Comparison of ENCODE assay signal across 8 cellular contexts in the genomic region with DNA sequence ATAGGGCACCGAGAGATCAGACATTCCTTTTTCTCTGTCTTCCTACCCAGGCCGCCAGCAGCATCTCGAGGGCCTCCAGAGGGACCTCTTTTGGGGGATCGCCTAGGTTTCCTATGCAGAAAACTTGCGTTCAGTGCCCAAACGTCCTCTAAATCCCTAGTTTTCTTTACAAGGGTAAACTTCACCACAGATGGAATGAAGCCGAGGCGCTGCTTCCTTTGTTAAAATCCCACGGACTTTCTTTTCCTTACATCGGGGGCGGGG. TPM values are rescaled to one million over a fixed set of nuclear protein-coding genes. Genes with fewer than 3 reads are reported as not detected.
A peak's percentile ranks its signal among the peaks of the same experiment; 100 is the strongest.
DNase-seq lines count a peak whose midpoint lies in the region; ATAC-seq, FAIRE-seq and TF ChIP-seq lines count a peak whose summit lies in the region.

No MANE protein-coding gene starts in this region.

- peaks cover 6% of the 10 kb centered on the region; the same call in 1 of the 2 replicates for H4K20me1 ChIP-seq in GM12878 (ENCODE audit: control insufficient read depth, insufficient read depth)

- in situ Hi-C loops in GM12878 (cut with MboI): no loop called here

- no peak for TF ChIP-seq CTCF in cardiac muscle cell (IDR thresholded peaks at IDR 0.05; ENCODE audit: low read depth, low read length)
- no peak for TF ChIP-seq CTCF in GM12878 (IDR thresholded peaks at IDR 0.05 in 2 of 3, conservative IDR thresholded peaks at IDR 0.05 in 1 of 3; ENCODE audit: control insufficient read depth in 2 of 3, extremely low read depth in 1 of 3, insufficient read depth in 1 of 3, low read depth in 3 of 3, low read length in 3 of 3)
- TF ChIP-seq CTCF in omental fat pad (IDR thresholded peaks at IDR 0.05): no peak

- H2AFZ ChIP-seq in GM12878 (ENCODE audit: control insufficient read depth, low read depth, low read length): no peak overlapping the region

- H3K4me3 ChIP-seq in cardiac muscle cell (peak overlapping the region; percentile 99), GM12878 (peak overlapping the region; percentile 98), urinary bladder (ENCODE audit: low read depth, low read length) (peak overlapping the region; percentile 92)

- no peak for TF ChIP-seq RAD21 in GM12878 (IDR thresholded peaks at IDR 0.05; ENCODE audit: insufficient read depth, low read depth, low read length)

- H3K27ac ChIP-seq in cardiac muscle cell: peak overlapping the region; percentile 99
- H3K27ac ChIP-seq in GM12878 (ENCODE audit: control insufficient read depth, insufficient read depth): peak overlapping the region; percentile 91
- peak overlapping the region; percentile 99 for H3K27ac ChIP-seq in urinary bladder (ENCODE audit: low read depth)

- POLR2A ChIA-PET in GM12878 (lab: Charles Lee): interaction anchor here (0.7 to 1.9 kb wide), 4 partner anchors 9 to 46 kb away, joined by 3 to 5 read pairs (median 4); no protein-coding TSS in a partner anchor

- no peak for ATAC-seq in Right ventricle myocardium inferior
- ATAC-seq in GM12878: no peak
- ATAC-seq in omental fat pad (ENCODE audit: low FRiP score): no peak

- H3K27me3 ChIP-seq in cardiac muscle cell (no peaks in the 10 kb centered on the region), GM12878 (replicated peaks in 1 of 2; ENCODE audit: control insufficient read depth in 2 of 2, insufficient read depth in 2 of 2, low read length in 1 of 2) (no peaks in the 10 kb centered on the region)

- H3K9me3 ChIP-seq in cardiac muscle cell (ENCODE audit: low read depth) (no peaks in the 10 kb centered on the region), GM12878 (replicated peaks; ENCODE audit: control insufficient read depth, insufficient read depth, low read length) (no peaks in the 10 kb centered on the region; the same call in 1 of the 3 replicates)

- no peak for TF ChIP-seq EP300 in GM12878 (IDR thresholded peaks at IDR 0.05; ENCODE audit: borderline replicate concordance in 1 of 2, control insufficient read depth in 1 of 2, low read depth in 2 of 2, low read length in 2 of 2)

- peak overlapping the region; percentile 93 for H3K9ac ChIP-seq in GM12878 (ENCODE audit: control insufficient read depth, insufficient read depth, low read length)

- H3K4me2 ChIP-seq in GM12878 (ENCODE audit: control insufficient read depth, insufficient read depth): peak overlapping the region; percentile 66; the same call in 1 of the 2 replicates

- H3K4me1 ChIP-seq in cardiac muscle cell (ENCODE audit: low read depth) (no peaks in the 10 kb centered on the region), GM12878 (ENCODE audit: control insufficient read depth, insufficient read depth, low read length) (peaks cover 7% of the 10 kb centered on the region), urinary bladder (ENCODE audit: insufficient read depth) (no peaks in the 10 kb centered on the region)

- H3K79me2 ChIP-seq in GM12878 (ENCODE audit: control insufficient read depth, insufficient read depth, low read length): peaks cover 54% of the 10 kb centered on the region

- H3K36me3 ChIP-seq in cardiac muscle cell: no peaks in the 10 kb centered on the region
- no peaks in the 10 kb centered on the region for H3K36me3 ChIP-seq in GM12878 (ENCODE audit: control insufficient read depth in 2 of 2, insufficient read depth in 2 of 2, low read length in 1 of 2)
- H3K36me3 ChIP-seq in urinary bladder (ENCODE audit: insufficient read depth): peaks cover 2% of the 10 kb centered on the region

- SMC1A ChIA-PET in GM12878 (lab: Charles Lee; ENCODE audit: uncharacterized antibody, unreplicated experiment): interaction anchor here (1.5 to 4.0 kb wide), 3 partner anchors 10 to 115 kb away, joined by 4 to 15 read pairs (median 6); no protein-coding TSS in a partner anchor

- CTCF ChIA-PET in GM12878 (lab: Yijun Ruan, JAX): interaction anchor here (1.1 kb wide), 1 partner anchor 42 kb away, joined by 3 read pairs; no protein-coding TSS in a partner anchor

- TF ChIP-seq POLR2A in GM12878 (IDR thresholded peaks at IDR 0.05; ENCODE audit: low read depth, low read length): no peak

- RAD21 ChIA-PET in GM12878 (lab: Charles Lee; ENCODE audit: unreplicated experiment): interaction anchor here (0.8 to 3.9 kb wide), 4 partner anchors 9 to 150 kb away, joined by 3 to 38 read pairs (median 4); no protein-coding TSS in a partner anchor

- intact Hi-C loops in Right ventricle myocardium inferior (cut with DNase I): loop anchor here (5.0 kb wide), 1 partner anchor 56 kb away; no protein-coding TSS in a partner anchor
- intact Hi-C loops in GM12878 (cut with micrococcal nuclease; ENCODE audit: unreplicated experiment): loop anchor here (1.0 to 5.0 kb wide), 3 partner anchors 46 to 176 kb away; partner anchors contain the start of gene NUB1

- no peak for FAIRE-seq in GM12878 (lab: Jason Lieb, UNC)

- DNase-seq in cardiac muscle cell (ENCODE audit: low read depth in 1 of 2, low spot score in 1 of 2): peak; percentile 21 to 30
- no peak for DNase-seq in Right ventricle myocardium inferior (ENCODE audit: missing footprints)
- no peak for DNase-seq in GM12878 (ENCODE audit: low read depth, low spot score)
- peak; percentile 33 for DNase-seq in medulla oblongata (ENCODE audit: extremely low spot score)
- DNase-seq in omental fat pad (ENCODE audit: low spot score): no peak
- DNase-seq in NCI-H187 treated with DMSO at 0.1 percent for 48 hours (lab: John Stamatoyannopoulos, UW): no peak
- DNase-seq in activated CD4-positive, CD25-positive, alpha-beta regulatory T cell treated with anti-CD3 and anti-CD28 coated beads, Interleukin-2, amount 50 U/mL, for 72 hours: no peak

- BruUV-seq in GM12878 (replicated peaks; lab: Mats Ljungman, UMichigan): no TSS peak

- 1% methylated on average over 9 of the region's 11 CpGs for WGBS in GM12878 (ENCODE audit: insufficient coverage, insufficient replicate concordance, low lambda C conversion rate, missing lambda C conversion rate)
- under 1% methylated on average over 11 of the region's 11 CpGs for WGBS in urinary bladder

TF ChIP-seq in GM12878, 131 proteins besides CTCF, POLR2A, EP300 and RAD21:
- TF ChIP-seq YBX1 (IDR thresholded peaks at IDR 0.05): no peak
- TF ChIP-seq CBX3 (IDR thresholded peaks at IDR 0.05; ENCODE audit: borderline replicate concordance, low read depth): no peak
- TF ChIP-seq MXI1 (IDR thresholded peaks at IDR 0.05; ENCODE audit: low read depth, low read length): no peak
- no peak for TF ChIP-seq MYB (IDR thresholded peaks at IDR 0.05; ENCODE audit: borderline replicate concordance, low read depth, low read length)
- no peak for TF ChIP-seq ZNF217 (IDR thresholded peaks at IDR 0.05)
- TF ChIP-seq KAT2A (conservative IDR thresholded peaks at IDR 0.05; ENCODE audit: control insufficient read depth, low read depth, low read length): no peak
- TF ChIP-seq CREB1 (IDR thresholded peaks at IDR 0.05; ENCODE audit: low read depth): no peak
- no peak for TF ChIP-seq USF2 (IDR thresholded peaks at IDR 0.05; ENCODE audit: borderline replicate concordance, low read depth, low read length)
- no peak for TF ChIP-seq CHD1 (IDR thresholded peaks at IDR 0.05; ENCODE audit: low read depth, low read length)

RNA-seq across cellular contexts. Expression of gene RHEB, which starts 1.0 kb away (rescaled TPM):
- total RNA-seq in cardiac muscle cell (89.8 and 127 TPM in 2 replicates), Right ventricle myocardium inferior (135 TPM), GM12878 (2014; rRNA removed) (20.3 and 28.7 TPM in 2 replicates), GM12878 (2014; rRNA removed; fragmentation: Illumina TruSeq; extraction: Trizol) (36.1 and 37.3 TPM in 2 replicates), GM12878 (2021) (33.4 and 38.7 TPM in 2 replicates), urinary bladder (109 TPM), omental fat pad (100 to 1,000 TPM in 2 of 4 donors, 10 to 100 TPM in 2; 93.9 to 124 (median 104) TPM)
- polyA plus RNA-seq in cardiac muscle cell (157 and 204 TPM in 2 replicates), GM12878 (2011; rRNA removed) (67.8 and 115 TPM in 2 replicates), GM12878 (2014; fragmentation: Illumina TruSeq; extraction: Trizol) (35.9 and 55.9 TPM in 2 replicates), GM12878 (2014; fragmentation: Nextera tagmentation; extraction: Ambion mirVana) (1 to 10 TPM; 6.2 to 10.0 TPM), GM12878 (2014; rRNA removed) (28.3 and 38.7 TPM in 2 replicates), GM12878 (2016; fragmentation: Nextera tagmentation; extraction: Ambion mirVana) (10 to 100 TPM; 60.1 to 63.4 TPM), urinary bladder (109 TPM)
- total RNA-seq in GM12878 (2013; cell fraction: nucleolus; rRNA removed): 44.0 and 53.8 TPM in 2 replicates
- 17.9 TPM for polyA plus RNA-seq in GM12878 (2011; ENCODE audit: low read depth)
- 17.4 and 19.8 TPM in 2 replicates for polyA plus RNA-seq in GM12878 (2011; cell fraction: cytosol; rRNA removed)
- 24.3 and 30.4 TPM in 2 replicates for polyA plus RNA-seq in GM12878 (2011; cell fraction: nucleus; rRNA removed)
- 30.9 and 31.4 TPM in 2 replicates for polyA plus RNA-seq in GM12878 (2012)
- polyA minus RNA-seq in GM12878 (2011; rRNA and poly(A)+ RNA removed): 12.3 and 19.7 TPM in 2 replicates
- polyA minus RNA-seq in GM12878 (2011; cell fraction: cytosol; rRNA and poly(A)+ RNA removed): 13.5 and 17.6 TPM in 2 replicates
- 11.1 and 17.7 TPM in 2 replicates for polyA minus RNA-seq in GM12878 (2011; cell fraction: nucleus; rRNA and poly(A)+ RNA removed)

Comparison
In these comparisons a context has a peak if more than half of its experiments do, and no peak if none do; other contexts are left out.
1. DNase-seq: peak in cardiac muscle cell (2 of 2) and medulla oblongata (single experiment); none in Right ventricle myocardium inferior (single experiment), GM12878 (single experiment), omental fat pad (single experiment), NCI-H187 treated with DMSO at 0.1 percent for 48 hours (single experiment) and activated CD4-positive, CD25-positive, alpha-beta regulatory T cell treated with anti-CD3 and anti-CD28 coated beads, Interleukin-2, amount 50 U/mL, for 72 hours (single experiment).
2. Peak in every context shown above with its lines, with median percentiles within 50 percentile points of each other: H3K27ac ChIP-seq and H3K4me3 ChIP-seq.